In genomic region chr11:29452131-29452530, GRCh38 we compare ENCODE assay signal across 16 cellular contexts.
DNase-seq lines count a peak whose midpoint lies in the region; ATAC-seq and TF ChIP-seq lines count a peak whose summit lies in the region.
"Had no signal": no experiment of that assay in that cellular context is flagged by ENCODE, and none has a peak within 500 bp of the region (broad histone marks: within the 10 kb centered on the region; RNA-seq: fewer than 3 reads in every experiment).

No MANE protein-coding gene starts in this region.

- peak; percentile 20 for DNase-seq in EH (ENCODE audit: low read depth)
- DNase-seq in PC-3, result peak; percentile 81
- DNase-seq in epithelial cell of esophagus (ENCODE audit: low read depth), result peak; percentile 79
- peak; percentile 65 for DNase-seq in non-pigmented ciliary epithelial cell (ENCODE audit: low read depth)
- no peak for DNase-seq in NCI-H2227 treated with DMSO at 0.1 percent for 48 hours (lab: John Stamatoyannopoulos, UW)
- DNase-seq in GM10266 (ENCODE audit: extremely low spot score), result no peak
- DNase-seq in Kasumi-1 (lab: John Stamatoyannopoulos, UW), result no peak
- DNase-seq: activated naive CD8-positive, alpha-beta T cell treated with anti-CD3 and anti-CD28 coated beads, Interleukin-2, amount 10 ng/mL, durations not matched to agents 7 days and 5 days; glutamatergic neuron; GOT3; islet precursor cell; MM.1S; stimulated activated naive CD4-positive, alpha-beta T cell treated with Interleukin-2 at 50 U/mL for 16 hours had no signal

- no peaks in the 10 kb centered on the region for H4K20me1 ChIP-seq in PC-3 (ENCODE audit: low read length)

- no peak overlapping the region for H2AFZ ChIP-seq in PC-3 (ENCODE audit: low read length)

- H3K27ac ChIP-seq in PC-3 (ENCODE audit: low read length), result peak overlapping the region; percentile 29
- H3K27ac ChIP-seq: C4-2B, VCaP had no signal

- CTCF ChIA-PET in PC-3 (lab: Charles Lee), result interaction anchor here (0.7 kb wide), 1 partner anchor 635 kb away, joined by 4 read pairs; no protein-coding TSS in a partner anchor

- H3K4me1 ChIP-seq in PC-3 (ENCODE audit: insufficient read depth, low read length), result peaks cover 15% of the 10 kb centered on the region

- no peak for TF ChIP-seq CTCF in PC-3 (conservative IDR thresholded peaks at IDR 0.05; ENCODE audit: low read depth, low read length)
- TF ChIP-seq CTCF in epithelial cell of esophagus (IDR thresholded peaks at IDR 0.05; ENCODE audit: insufficient read depth, low read depth, low read length, missing control alignments), result no peak
- TF ChIP-seq CTCF in GM10266 (IDR thresholded peaks at IDR 0.05; ENCODE audit: control insufficient read depth, insufficient read depth, low read depth, missing control alignments), result no peak

- H3K27me3 ChIP-seq in PC-3 (ENCODE audit: low read length), result no peaks in the 10 kb centered on the region

- no TSS peak for BruUV-seq in PC-3 (replicated peaks; lab: Mats Ljungman, UMichigan)

- peak; percentile 95 for ATAC-seq in PC-3
- no peak for ATAC-seq in GM21576 (IDR thresholded peaks at IDR 0.05; ENCODE audit: unreplicated experiment)

- no peaks in the 10 kb centered on the region for H3F3A ChIP-seq in PC-3 (ENCODE audit: low read length, unreplicated experiment)

- no peaks in the 10 kb centered on the region for H3K9me2 ChIP-seq in PC-3 (replicated peaks; ENCODE audit: low read length)

- no peaks in the 10 kb centered on the region for H3K36me3 ChIP-seq in PC-3 (ENCODE audit: low read depth, low read length)

- POLR2A ChIA-PET in PC-3 (lab: Charles Lee; ENCODE audit: unreplicated experiment), result interaction anchor here (0.5 kb wide), 1 partner anchor 550 kb away, joined by 3 read pairs; no protein-coding TSS in a partner anchor

- H3K4me2 ChIP-seq in PC-3 (ENCODE audit: low read length), result peak overlapping the region; percentile 34

- H3K4me3 ChIP-seq in PC-3 (ENCODE audit: low read length), result no peak overlapping the region
- no peak overlapping the region for H3K4me3 ChIP-seq in epithelial cell of esophagus (ENCODE audit: low read length)

- intact Hi-C loops in PC-3 (cut with micrococcal nuclease), result no loop called here

- no peaks in the 10 kb centered on the region for H3K9me3 ChIP-seq in PC-3 (ENCODE audit: low read length)

- H3K9ac ChIP-seq in PC-3 (ENCODE audit: low read length), result no peak overlapping the region

- H3K79me2 ChIP-seq in PC-3 (ENCODE audit: low read length), result no peaks in the 10 kb centered on the region

Comparison
In these comparisons a context has a peak if more than half of its experiments do, and no peak if none do; other contexts are left out.
1. DNase-seq: peak in EH (single experiment), PC-3 (single experiment), epithelial cell of esophagus (single experiment) and non-pigmented ciliary epithelial cell (single experiment); none in NCI-H2227 treated with DMSO at 0.1 percent for 48 hours (single experiment), GM10266 (single experiment) and Kasumi-1 (0 of 2).